Comparison of ENCODE assay signal across 20 cellular contexts in the genomic region with DNA sequence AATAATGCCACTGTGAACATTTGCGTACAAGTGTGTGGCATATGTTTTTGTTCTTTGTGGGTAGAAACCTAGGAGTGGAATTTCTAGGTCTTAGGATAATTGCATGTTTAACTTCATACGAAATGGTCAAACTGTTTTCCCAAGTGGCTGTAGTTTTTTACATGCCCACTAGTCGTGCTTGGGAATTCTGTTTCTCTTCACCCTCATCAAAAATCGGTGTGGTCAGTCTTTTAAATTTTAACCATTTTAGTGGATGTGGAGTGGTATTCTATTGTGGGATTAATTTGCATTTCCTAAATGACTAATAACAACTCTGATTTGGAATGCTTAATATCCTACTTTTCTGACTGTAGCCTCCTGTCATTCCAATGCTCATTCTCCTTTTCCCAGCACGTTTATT. TPM values are rescaled to one million over a fixed set of nuclear protein-coding genes. Genes with fewer than 3 reads are reported as not detected.
DNase-seq lines count a peak whose midpoint lies in the region; ATAC-seq and TF ChIP-seq lines count a peak whose summit lies in the region.
"Had no signal": no experiment of that assay in that cellular context is flagged by ENCODE, and none has a peak within 500 bp of the region (broad histone marks: within the 10 kb centered on the region; RNA-seq: fewer than 3 reads in every experiment).

No MANE protein-coding gene starts in this region.

- H3K9me3 Mint-ChIP-seq in osteocyte (ENCODE audit: unreplicated experiment), result no peaks in the 10 kb centered on the region

- H3K27me3 Mint-ChIP-seq in osteocyte (ENCODE audit: unreplicated experiment), result no peaks in the 10 kb centered on the region
- H3K27me3 Mint-ChIP-seq: B cell had no signal

- no peak overlapping the region for H3K27ac ChIP-seq in gastrocnemius medialis
- H3K27ac ChIP-seq: foreskin keratinocyte, SK-N-MC, stomach had no signal

- DNase-seq in ELR (ENCODE audit: low read depth) (peak; percentile 10), SK-MEL-5 (ENCODE audit: low read depth, low spot score) (peak; percentile 42), fibroblast of mammary gland (ENCODE audit: low read depth) (no peak), osteocyte (ENCODE audit: extremely low spot score, unreplicated experiment) (no peak), OCI-M1 (lab: John Stamatoyannopoulos, UW) (no peak), gastrocnemius medialis (no peak), nucleus accumbens (lab: John Stamatoyannopoulos, UW) (no peak)
- no peak for DNase-seq in activated CD4-positive, alpha-beta T cell treated with anti-CD3 and anti-CD28 coated beads for 4 hours
- DNase-seq: effector memory CD4-positive, alpha-beta T cell; foreskin keratinocyte; GF-D8; left colon; NCI-H146; occipital lobe; stimulated activated CD4-positive, alpha-beta T cell treated with anti-CD3 and anti-CD28 coated beads, Interleukin-2, amount 100 ng/mL, for 24 hours; stomach; T-helper 9 cell had no signal

- TF ChIP-seq CTCF in fibroblast of mammary gland (conservative IDR thresholded peaks at IDR 0.05; ENCODE audit: control insufficient read depth, insufficient read depth, low read depth, low read length) (peak; percentile 16), osteocyte (IDR thresholded peaks at IDR 0.05) (peak; percentile 30), gastrocnemius medialis (IDR thresholded peaks at IDR 0.05 in 4 of 5, conservative IDR thresholded peaks at IDR 0.05 in 1 of 5) (no peak)

- peaks cover 3% of the 10 kb centered on the region for H3K36me3 Mint-ChIP-seq in osteocyte (ENCODE audit: unreplicated experiment)

- H3K4me1 Mint-ChIP-seq in osteocyte (ENCODE audit: unreplicated experiment), result peaks cover 4% of the 10 kb centered on the region

- no peaks in the 10 kb centered on the region for H3K9me3 ChIP-seq in gastrocnemius medialis
- H3K9me3 ChIP-seq: stomach had no signal

- H3K4me3 Mint-ChIP-seq in osteocyte (ENCODE audit: unreplicated experiment), result no peak overlapping the region
- H3K4me3 Mint-ChIP-seq: B cell had no signal

- H3K36me3 ChIP-seq in gastrocnemius medialis, result no peaks in the 10 kb centered on the region
- H3K36me3 ChIP-seq: stomach had no signal

- intact Hi-C loops in gastrocnemius medialis (cut with DNase I; ENCODE audit: low total_unique reads), result no loop called here

- H3K27ac Mint-ChIP-seq in osteocyte (ENCODE audit: unreplicated experiment), result no peak overlapping the region
- H3K27ac Mint-ChIP-seq: B cell had no signal

- ATAC-seq in gastrocnemius medialis, result no peak
- ATAC-seq: activated CD4-positive, CD25-positive, alpha-beta regulatory T cell treated with anti-CD3 and anti-CD28 coated beads, Interleukin-2, amount 50 U/mL, for 24 hours; foreskin keratinocyte; left colon had no signal

- peaks cover 18 to 20% of the 10 kb centered on the region in 2 donors for H3K4me1 ChIP-seq in gastrocnemius medialis
- H3K4me1 ChIP-seq: foreskin keratinocyte had no signal

- TF ChIP-seq POLR2A in gastrocnemius medialis (IDR thresholded peaks at IDR 0.05), result no peak

- H3K4me3 ChIP-seq in fibroblast of mammary gland (ENCODE audit: control insufficient read depth, low read depth, low read length) (no peak overlapping the region), gastrocnemius medialis (no peak overlapping the region)
- H3K4me3 ChIP-seq: SK-N-MC, stomach had no signal

- in situ Hi-C loops in SK-MEL-5 (cut with HindIII; ENCODE audit: low pct_unique_long_range_greater_than_20kb, low sequenced_read_pairs), result no loop called here
- in situ Hi-C loops in gastrocnemius medialis (cut with MboI; ENCODE audit: low sequenced_read_pairs in 4 of 4), result no loop called here

- H3K27me3 ChIP-seq in gastrocnemius medialis, result no peaks in the 10 kb centered on the region
- H3K27me3 ChIP-seq: foreskin keratinocyte, stomach had no signal

RNA-seq across cellular contexts. Expression of gene ZFAND6, which starts 27.6 kb away (rescaled TPM):
- total RNA-seq in SK-MEL-5 (2014; rRNA removed; shearing (Covaris generic)), result 137 and 145 TPM in 2 replicates
- 113 and 117 TPM in 2 replicates for polyA plus RNA-seq in SK-MEL-5 (2015; cell fraction: cytosol; rRNA removed)
- 73.8 and 85.7 TPM in 2 replicates for polyA plus RNA-seq in SK-MEL-5 (2015; cell fraction: nucleus; rRNA removed)
- total RNA-seq in osteocyte (63.8 and 65.9 TPM in 2 replicates), gastrocnemius medialis (100 to 1,000 TPM in 3 of 4 donors, 10 to 100 TPM in 1; 95.4 to 196 (median 146) TPM)

Comparison
In these comparisons a context has a peak if more than half of its experiments do, and no peak if none do; other contexts are left out.
1. DNase-seq: peak in ELR (single experiment) and SK-MEL-5 (single experiment); none in fibroblast of mammary gland (single experiment), osteocyte (single experiment), OCI-M1 (single experiment), gastrocnemius medialis (0 of 2), activated CD4-positive, alpha-beta T cell treated with anti-CD3 and anti-CD28 coated beads for 4 hours (0 of 2) and nucleus accumbens (0 of 56).
2. CTCF ChIP-seq: peak in fibroblast of mammary gland (single experiment) and osteocyte (single experiment); none in gastrocnemius medialis (0 of 5).